1 cellular context compared by ENCODE assay signal in the genomic region with DNA sequence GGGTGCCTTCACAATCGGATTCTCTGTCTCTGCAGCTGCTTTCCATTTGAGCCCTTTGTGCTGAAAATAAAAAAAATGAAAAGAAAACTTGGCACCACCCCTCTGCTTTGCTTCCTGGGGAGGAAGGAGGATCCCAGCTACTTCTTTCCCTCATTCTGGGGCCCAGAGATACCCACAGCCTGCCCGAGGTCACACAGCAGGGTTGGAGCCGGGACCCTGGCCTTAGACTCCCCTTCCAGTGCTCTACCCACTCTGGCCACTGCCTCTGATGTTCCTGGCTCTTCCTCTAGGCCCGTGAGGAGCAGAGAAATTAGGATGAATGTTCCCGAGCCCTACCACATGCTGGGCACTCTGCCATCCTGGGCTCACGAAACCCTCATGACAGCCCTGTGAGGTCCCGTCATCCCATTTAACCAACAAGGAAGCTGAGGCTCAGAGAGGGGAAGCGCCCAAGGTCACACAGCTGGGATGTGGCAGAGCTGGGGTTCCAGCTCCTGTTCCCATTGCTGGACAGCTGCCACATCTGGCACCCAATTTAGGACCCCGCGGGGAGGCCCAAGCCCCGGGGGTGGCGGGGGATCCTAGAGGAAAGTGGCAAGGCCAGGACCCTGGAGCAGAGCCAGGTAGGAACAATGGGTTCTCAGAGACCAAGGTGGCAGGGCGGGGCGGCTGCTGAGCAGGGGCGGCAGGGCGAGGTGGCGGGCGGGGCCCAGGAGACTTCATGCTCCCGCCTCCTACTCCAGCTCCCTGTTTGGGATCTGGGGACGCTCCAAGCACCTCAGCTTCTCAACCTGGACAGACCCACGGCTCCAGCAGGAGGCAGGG.
TF ChIP-seq lines count a peak whose summit lies in the region.

No MANE protein-coding gene starts in this region.

TF ChIP-seq in HepG2, 621 proteins besides CTCF, POLR2A, EP300 and RAD21 (continued from another document and continues in another):
- TF ChIP-seq HNF1A (IDR thresholded peaks at IDR 0.05; ENCODE audit: low read depth) (no peak), HNF1A (CRISPR knock-in tag; IDR thresholded peaks at IDR 0.05; ENCODE audit: borderline replicate concordance) (peak; percentile 47; the same call in 1 of the 2 replicates), NCOA2 (CRISPR knock-in tag; IDR thresholded peaks at IDR 0.05) (peak; percentile 62), SETDB1 (CRISPR knock-in tag; IDR thresholded peaks at IDR 0.05; ENCODE audit: borderline replicate concordance) (no peak), AHR (CRISPR knock-in tag; IDR thresholded peaks at IDR 0.05) (peak; percentile 24; the same call in 1 of the 2 replicates), POGZ (CRISPR knock-in tag; IDR thresholded peaks at IDR 0.05) (peak; percentile 19; the same call in 1 of the 2 replicates), SPEN (CRISPR knock-in tag; IDR thresholded peaks at IDR 0.05; ENCODE audit: low read depth) (no peak), ZNF430 (CRISPR knock-in tag; IDR thresholded peaks at IDR 0.05) (peak; percentile 60; the same call in 1 of the 2 replicates), SYNCRIP (IDR thresholded peaks at IDR 0.05; ENCODE audit: insufficient read depth, low read depth, low read length) (no peak), NFE2 (CRISPR knock-in tag; IDR thresholded peaks at IDR 0.05) (no peak), ZNF326 (CRISPR knock-in tag; IDR thresholded peaks at IDR 0.05; ENCODE audit: borderline replicate concordance) (no peak), KMT2B (CRISPR knock-in tag; IDR thresholded peaks at IDR 0.05) (no peak), TFAP4 (IDR thresholded peaks at IDR 0.05; ENCODE audit: borderline replicate concordance, low read depth) (peak; percentile 6; the same call in 1 of the 2 replicates), KDM2A (CRISPR knock-in tag; IDR thresholded peaks at IDR 0.05; ENCODE audit: borderline replicate concordance, low read depth) (peak; percentile 51; the same call in 1 of the 2 replicates), MLLT10 (CRISPR knock-in tag; IDR thresholded peaks at IDR 0.05) (no peak), RERE (CRISPR knock-in tag; IDR thresholded peaks at IDR 0.05; ENCODE audit: low read depth) (no peak), EZH2 (conservative IDR thresholded peaks at IDR 0.05; ENCODE audit: low read depth, low read length) (no peak), ZNF496 (CRISPR knock-in tag; IDR thresholded peaks at IDR 0.05; ENCODE audit: insufficient replicate concordance) (no peak), NBN (conservative IDR thresholded peaks at IDR 0.05) (no peak), ZNF274 (CRISPR knock-in tag; IDR thresholded peaks at IDR 0.05) (peak; percentile 80), SP1 (IDR thresholded peaks at IDR 0.05) (no peak), SP1 (CRISPR knock-in tag; IDR thresholded peaks at IDR 0.05) (peak; percentile 29; the same call in 1 of the 2 replicates), ZNF605 (CRISPR knock-in tag; IDR thresholded peaks at IDR 0.05) (peak; percentile 55; the same call in 1 of the 2 replicates), RXRA (CRISPR knock-in tag; IDR thresholded peaks at IDR 0.05) (peak; percentile 83), HES4 (CRISPR knock-in tag; IDR thresholded peaks at IDR 0.05; ENCODE audit: borderline replicate concordance) (no peak), ZNF552 (CRISPR knock-in tag; IDR thresholded peaks at IDR 0.05; ENCODE audit: borderline replicate concordance) (no peak), SRSF4 (IDR thresholded peaks at IDR 0.05; ENCODE audit: low read depth, low read length, poor library complexity, severe bottlenecking) (no peak), ZNF816 (CRISPR knock-in tag; IDR thresholded peaks at IDR 0.05; ENCODE audit: borderline replicate concordance) (no peak), ZMAT3 (CRISPR knock-in tag; conservative IDR thresholded peaks at IDR 0.05) (peak; percentile 63), GZF1 (CRISPR knock-in tag; IDR thresholded peaks at IDR 0.05) (no peak), STAG1 (CRISPR knock-in tag; IDR thresholded peaks at IDR 0.05) (0 out of 2 replicates have a peak, but pooled peaks have one; percentile 25)
- TF ChIP-seq, protein P1, sequence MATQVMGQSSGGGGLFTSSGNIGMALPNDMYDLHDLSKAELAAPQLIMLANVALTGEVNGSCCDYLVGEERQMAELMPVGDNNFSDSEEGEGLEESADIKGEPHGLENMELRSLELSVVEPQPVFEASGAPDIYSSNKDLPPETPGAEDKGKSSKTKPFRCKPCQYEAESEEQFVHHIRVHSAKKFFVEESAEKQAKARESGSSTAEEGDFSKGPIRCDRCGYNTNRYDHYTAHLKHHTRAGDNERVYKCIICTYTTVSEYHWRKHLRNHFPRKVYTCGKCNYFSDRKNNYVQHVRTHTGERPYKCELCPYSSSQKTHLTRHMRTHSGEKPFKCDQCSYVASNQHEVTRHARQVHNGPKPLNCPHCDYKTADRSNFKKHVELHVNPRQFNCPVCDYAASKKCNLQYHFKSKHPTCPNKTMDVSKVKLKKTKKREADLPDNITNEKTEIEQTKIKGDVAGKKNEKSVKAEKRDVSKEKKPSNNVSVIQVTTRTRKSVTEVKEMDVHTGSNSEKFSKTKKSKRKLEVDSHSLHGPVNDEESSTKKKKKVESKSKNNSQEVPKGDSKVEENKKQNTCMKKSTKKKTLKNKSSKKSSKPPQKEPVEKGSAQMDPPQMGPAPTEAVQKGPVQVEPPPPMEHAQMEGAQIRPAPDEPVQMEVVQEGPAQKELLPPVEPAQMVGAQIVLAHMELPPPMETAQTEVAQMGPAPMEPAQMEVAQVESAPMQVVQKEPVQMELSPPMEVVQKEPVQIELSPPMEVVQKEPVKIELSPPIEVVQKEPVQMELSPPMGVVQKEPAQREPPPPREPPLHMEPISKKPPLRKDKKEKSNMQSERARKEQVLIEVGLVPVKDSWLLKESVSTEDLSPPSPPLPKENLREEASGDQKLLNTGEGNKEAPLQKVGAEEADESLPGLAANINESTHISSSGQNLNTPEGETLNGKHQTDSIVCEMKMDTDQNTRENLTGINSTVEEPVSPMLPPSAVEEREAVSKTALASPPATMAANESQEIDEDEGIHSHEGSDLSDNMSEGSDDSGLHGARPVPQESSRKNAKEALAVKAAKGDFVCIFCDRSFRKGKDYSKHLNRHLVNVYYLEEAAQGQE (IDR thresholded peaks at IDR 0.05; ENCODE audit: borderline replicate concordance in 1 of 2, low read depth in 1 of 2, low read length in 2 of 2): peak in 1 of 2 experiments; percentile 75; a peak in 2 of 4 replicates
- TF ChIP-seq, protein P2, sequence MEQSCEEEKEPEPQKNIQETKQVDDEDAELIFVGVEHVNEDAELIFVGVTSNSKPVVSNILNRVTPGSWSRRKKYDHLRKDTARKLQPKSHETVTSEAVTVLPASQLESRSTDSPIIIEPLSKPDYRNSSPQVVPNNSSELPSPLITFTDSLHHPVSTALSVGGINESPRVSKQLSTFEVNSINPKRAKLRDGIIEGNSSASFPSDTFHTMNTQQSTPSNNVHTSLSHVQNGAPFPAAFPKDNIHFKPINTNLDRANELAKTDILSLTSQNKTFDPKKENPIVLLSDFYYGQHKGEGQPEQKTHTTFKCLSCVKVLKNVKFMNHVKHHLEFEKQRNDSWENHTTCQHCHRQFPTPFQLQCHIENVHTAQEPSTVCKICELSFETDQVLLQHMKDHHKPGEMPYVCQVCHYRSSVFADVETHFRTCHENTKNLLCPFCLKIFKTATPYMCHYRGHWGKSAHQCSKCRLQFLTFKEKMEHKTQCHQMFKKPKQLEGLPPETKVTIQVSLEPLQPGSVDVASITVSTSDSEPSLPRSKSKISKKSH (CRISPR knock-in tag; IDR thresholded peaks at IDR 0.05; ENCODE audit: borderline replicate concordance): peak; percentile 70; the same call in 1 of the 2 replicates
- TF ChIP-seq, protein P3, sequence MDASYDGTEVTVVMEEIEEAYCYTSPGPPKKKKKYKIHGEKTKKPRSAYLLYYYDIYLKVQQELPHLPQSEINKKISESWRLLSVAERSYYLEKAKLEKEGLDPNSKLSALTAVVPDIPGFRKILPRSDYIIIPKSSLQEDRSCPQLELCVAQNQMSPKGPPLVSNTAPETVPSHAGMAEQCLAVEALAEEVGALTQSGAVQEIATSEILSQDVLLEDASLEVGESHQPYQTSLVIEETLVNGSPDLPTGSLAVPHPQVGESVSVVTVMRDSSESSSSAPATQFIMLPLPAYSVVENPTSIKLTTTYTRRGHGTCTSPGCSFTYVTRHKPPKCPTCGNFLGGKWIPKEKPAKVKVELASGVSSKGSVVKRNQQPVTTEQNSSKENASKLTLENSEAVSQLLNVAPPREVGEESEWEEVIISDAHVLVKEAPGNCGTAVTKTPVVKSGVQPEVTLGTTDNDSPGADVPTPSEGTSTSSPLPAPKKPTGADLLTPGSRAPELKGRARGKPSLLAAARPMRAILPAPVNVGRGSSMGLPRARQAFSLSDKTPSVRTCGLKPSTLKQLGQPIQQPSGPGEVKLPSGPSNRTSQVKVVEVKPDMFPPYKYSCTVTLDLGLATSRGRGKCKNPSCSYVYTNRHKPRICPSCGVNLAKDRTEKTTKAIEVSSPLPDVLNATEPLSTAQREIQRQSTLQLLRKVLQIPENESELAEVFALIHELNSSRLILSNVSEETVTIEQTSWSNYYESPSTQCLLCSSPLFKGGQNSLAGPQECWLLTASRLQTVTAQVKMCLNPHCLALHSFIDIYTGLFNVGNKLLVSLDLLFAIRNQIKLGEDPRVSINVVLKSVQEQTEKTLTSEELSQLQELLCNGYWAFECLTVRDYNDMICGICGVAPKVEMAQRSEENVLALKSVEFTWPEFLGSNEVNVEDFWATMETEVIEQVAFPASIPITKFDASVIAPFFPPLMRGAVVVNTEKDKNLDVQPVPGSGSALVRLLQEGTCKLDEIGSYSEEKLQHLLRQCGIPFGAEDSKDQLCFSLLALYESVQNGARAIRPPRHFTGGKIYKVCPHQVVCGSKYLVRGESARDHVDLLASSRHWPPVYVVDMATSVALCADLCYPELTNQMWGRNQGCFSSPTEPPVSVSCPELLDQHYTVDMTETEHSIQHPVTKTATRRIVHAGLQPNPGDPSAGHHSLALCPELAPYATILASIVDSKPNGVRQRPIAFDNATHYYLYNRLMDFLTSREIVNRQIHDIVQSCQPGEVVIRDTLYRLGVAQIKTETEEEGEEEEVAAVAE (CRISPR knock-in tag; IDR thresholded peaks at IDR 0.05; ENCODE audit: borderline replicate concordance): peak; percentile 54; the same call in 1 of the 2 replicates
